ENCODE assay signal across 22 cellular contexts in the genomic region with DNA sequence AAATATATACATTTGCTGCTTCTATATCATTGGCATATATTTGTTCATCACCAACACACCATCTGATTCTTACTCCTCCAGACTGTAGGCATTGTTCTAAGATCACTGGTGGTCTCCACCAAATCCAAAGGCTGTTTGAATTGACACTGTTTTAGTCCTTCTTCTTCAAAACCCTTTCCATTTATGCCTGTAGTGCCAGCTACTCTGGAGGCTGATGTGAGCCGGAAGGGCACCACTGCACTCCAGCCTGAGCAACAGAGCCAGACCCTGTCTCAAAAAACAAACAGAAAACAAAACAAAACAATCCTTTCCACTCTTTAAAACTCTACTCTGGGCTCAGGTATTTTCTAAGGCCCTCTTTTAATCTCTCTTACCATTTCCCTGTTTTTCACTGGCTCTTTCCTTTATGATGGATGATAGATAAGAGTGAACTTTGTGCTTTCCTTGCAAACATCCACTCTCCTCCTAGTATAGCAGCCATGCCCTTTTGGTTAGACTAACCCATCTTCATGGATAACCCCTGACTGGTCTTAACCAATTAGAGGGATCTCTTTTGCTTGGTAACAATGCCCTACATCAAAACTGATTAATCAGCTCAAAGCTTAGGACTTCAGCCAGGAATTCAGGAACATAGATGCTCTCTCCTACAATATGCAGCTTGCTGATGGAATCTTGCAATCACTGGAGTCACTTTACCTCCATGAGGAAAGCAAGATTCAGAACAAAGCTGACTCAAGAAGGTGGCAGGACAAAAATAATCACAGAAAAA. TPM values are rescaled to one million over a fixed set of nuclear protein-coding genes. Genes with fewer than 3 reads are reported as not detected.
DNase-seq lines count a peak whose midpoint lies in the region; ATAC-seq, FAIRE-seq and TF ChIP-seq lines count a peak whose summit lies in the region.
"Had no signal": no experiment of that assay in that cellular context is flagged by ENCODE, and none has a peak within 500 bp of the region (broad histone marks: within the 10 kb centered on the region; RNA-seq: fewer than 3 reads in every experiment).

No MANE protein-coding gene starts in this region.

- H3K27ac ChIP-seq in cardiac muscle cell = peak overlapping the region; percentile 25
- H3K27ac ChIP-seq in GM12878 (ENCODE audit: control insufficient read depth, insufficient read depth) = no peak overlapping the region
- H3K27ac ChIP-seq in transverse colon = peak overlapping the region; percentile 73 to 82 (median 80)
- H3K27ac ChIP-seq: right atrium auricular region, SJSA1, upper lobe of left lung had no signal

- BruUV-seq in GM12878 (replicated peaks; lab: Mats Ljungman, UMichigan) = no TSS peak

- H3K4me1 Mint-ChIP-seq in activated naive CD8-positive, alpha-beta T cell treated with anti-CD3 and anti-CD28 coated beads, Interleukin-2, amount 50 U/mL, for 24 hours = peaks cover 11% of the 10 kb centered on the region
- H3K4me1 Mint-ChIP-seq: stimulated activated naive CD8-positive, alpha-beta T cell treated with anti-CD3 and anti-CD28 coated beads, Interleukin-15, amount 100 ng/mL, for 72 hours had no signal

- H3K79me2 ChIP-seq in GM12878 (ENCODE audit: control insufficient read depth, insufficient read depth, low read length) = peaks cover 1% of the 10 kb centered on the region

- no peak overlapping the region for H2AFZ ChIP-seq in GM12878 (ENCODE audit: control insufficient read depth, low read depth, low read length)

- H3K4me1 ChIP-seq in cardiac muscle cell (ENCODE audit: low read depth) = no peaks in the 10 kb centered on the region
- H3K4me1 ChIP-seq in GM12878 (ENCODE audit: control insufficient read depth, insufficient read depth, low read length) = peaks cover 4% of the 10 kb centered on the region; the same call in 1 of the 2 replicates
- peaks cover 18 to 45% (median 21%) of the 10 kb centered on the region in 4 donors for H3K4me1 ChIP-seq in transverse colon
- H3K4me1 ChIP-seq: SJSA1 had no signal

- WGBS in GM12878 (ENCODE audit: insufficient coverage, insufficient replicate concordance, low lambda C conversion rate, missing lambda C conversion rate) = 100% methylated on average over 1 of the region's 1 CpG
- 58 to 67% methylated on average over 1 of the region's 1 CpG for WGBS in transverse colon (ENCODE audit: low coverage in 1 of 2), 2 donors

- H3K4me3 Mint-ChIP-seq in activated naive CD8-positive, alpha-beta T cell treated with anti-CD3 and anti-CD28 coated beads, Interleukin-2, amount 50 U/mL, for 24 hours = no peak overlapping the region
- H3K4me3 Mint-ChIP-seq: CD4-positive, alpha-beta T cell; central memory CD8-positive, alpha-beta T cell; stimulated activated naive CD8-positive, alpha-beta T cell treated with anti-CD3 and anti-CD28 coated beads, Interleukin-15, amount 100 ng/mL, for 72 hours had no signal

- H3K9ac ChIP-seq in GM12878 (ENCODE audit: control insufficient read depth, insufficient read depth, low read length) = no peak overlapping the region

- no peaks in the 10 kb centered on the region for H3K27me3 Mint-ChIP-seq in activated naive CD8-positive, alpha-beta T cell treated with anti-CD3 and anti-CD28 coated beads, Interleukin-2, amount 50 U/mL, for 24 hours
- H3K27me3 Mint-ChIP-seq: CD4-positive, alpha-beta T cell; central memory CD8-positive, alpha-beta T cell; stimulated activated naive CD8-positive, alpha-beta T cell treated with anti-CD3 and anti-CD28 coated beads, Interleukin-15, amount 100 ng/mL, for 72 hours had no signal

- POLR2A ChIA-PET in GM12878 (lab: Charles Lee) = no interaction called here

- no peaks in the 10 kb centered on the region for H3K9me3 Mint-ChIP-seq in activated naive CD8-positive, alpha-beta T cell treated with anti-CD3 and anti-CD28 coated beads, Interleukin-2, amount 50 U/mL, for 24 hours
- H3K9me3 Mint-ChIP-seq: activated T-helper 2 cell treated with anti-CD3 and anti-CD28 coated beads, Interferon-gamma antibody, Interleukin-2, Interleukin-4, amounts not matched to agents 10 μg/mL and 5 μg/mL and 100 μg/mL, durations not matched to agents 14 hours and 24 hours and 36 hours; CD4-positive, alpha-beta T cell; central memory CD8-positive, alpha-beta T cell; stimulated activated naive CD8-positive, alpha-beta T cell treated with anti-CD3 and anti-CD28 coated beads, Interleukin-15, amount 100 ng/mL, for 72 hours had no signal

- H3K9me3 ChIP-seq in cardiac muscle cell (ENCODE audit: low read depth) = no peaks in the 10 kb centered on the region
- no peaks in the 10 kb centered on the region for H3K9me3 ChIP-seq in GM12878 (replicated peaks; ENCODE audit: control insufficient read depth, insufficient read depth, low read length)
- H3K9me3 ChIP-seq in transverse colon = no peaks in the 10 kb centered on the region
- H3K9me3 ChIP-seq: right atrium auricular region, SJSA1, upper lobe of left lung had no signal

- H3K36me3 Mint-ChIP-seq in activated naive CD8-positive, alpha-beta T cell treated with anti-CD3 and anti-CD28 coated beads, Interleukin-2, amount 50 U/mL, for 24 hours (ENCODE audit: low read depth) = peaks cover 3% of the 10 kb centered on the region

- SMC1A ChIA-PET in GM12878 (lab: Charles Lee; ENCODE audit: uncharacterized antibody, unreplicated experiment) = interaction anchor here (0.7 kb wide), 1 partner anchor 11 kb away, joined by 3 read pairs; no protein-coding TSS in a partner anchor

- TF ChIP-seq RAD21 in GM12878 (IDR thresholded peaks at IDR 0.05; ENCODE audit: insufficient read depth, low read depth, low read length) = no peak

- H3K27me3 ChIP-seq in cardiac muscle cell (no peaks in the 10 kb centered on the region), GM12878 (replicated peaks in 1 of 2; ENCODE audit: control insufficient read depth in 2 of 2, insufficient read depth in 2 of 2, low read length in 1 of 2) (no peaks in the 10 kb centered on the region), transverse colon (no peaks in the 10 kb centered on the region)
- H3K27me3 ChIP-seq: right atrium auricular region, SJSA1, upper lobe of left lung had no signal

- TF ChIP-seq EP300 in GM12878 (IDR thresholded peaks at IDR 0.05; ENCODE audit: borderline replicate concordance in 1 of 2, control insufficient read depth in 1 of 2, low read depth in 2 of 2, low read length in 2 of 2) (no peak), transverse colon (IDR thresholded peaks at IDR 0.05; ENCODE audit: low read depth) (no peak)

- H3K36me3 ChIP-seq in cardiac muscle cell (peaks cover 7% of the 10 kb centered on the region), GM12878 (ENCODE audit: control insufficient read depth in 2 of 2, insufficient read depth in 2 of 2, low read length in 1 of 2) (no peaks in the 10 kb centered on the region; a peak in 1 of 4 replicates), transverse colon (no peaks in the 10 kb centered on the region)
- H3K36me3 ChIP-seq: right atrium auricular region, upper lobe of left lung had no signal

- RAD21 ChIA-PET in GM12878 (lab: Charles Lee; ENCODE audit: unreplicated experiment) = interaction anchor here (1.6 kb wide), 1 partner anchor 105 kb away, joined by 3 read pairs; no protein-coding TSS in a partner anchor

- FAIRE-seq in GM12878 (lab: Jason Lieb, UNC) = no peak

- in situ Hi-C loops in GM12878 (cut with MboI) (no loop called here), transverse colon (cut with MboI; ENCODE audit: low pct_ligation_motif_present in 1 of 4, low pct_unique_long_range_greater_than_20kb in 1 of 4, low sequenced_read_pairs in 3 of 4) (no loop called here)

- no peak overlapping the region for H3K27ac Mint-ChIP-seq in activated naive CD8-positive, alpha-beta T cell treated with anti-CD3 and anti-CD28 coated beads, Interleukin-2, amount 50 U/mL, for 24 hours
- H3K27ac Mint-ChIP-seq: activated T-helper 2 cell treated with anti-CD3 and anti-CD28 coated beads, Interferon-gamma antibody, Interleukin-2, Interleukin-4, amounts not matched to agents 10 μg/mL and 5 μg/mL and 100 μg/mL, durations not matched to agents 14 hours and 24 hours and 36 hours; CD4-positive, alpha-beta T cell had no signal

- DNase-seq in cardiac muscle cell (ENCODE audit: low read depth in 1 of 2, low spot score in 1 of 2) = peak in 1 of 2 donors; percentile 30
- no peak for DNase-seq in Right ventricle myocardium superior
- no peak for DNase-seq in GM12878 (ENCODE audit: low read depth, low spot score)
- no peak for DNase-seq in left lobe of liver (ENCODE audit: low spot score)
- no peak for DNase-seq in transverse colon
- no peak for DNase-seq in NCI-H128 (lab: John Stamatoyannopoulos, UW; ENCODE audit: unreplicated experiment)
- no peak for DNase-seq in activated naive CD8-positive, alpha-beta T cell treated with anti-CD3 and anti-CD28 coated beads, Interleukin-2, amount 50 U/mL, for 24 hours
- DNase-seq: activated CD4-positive, CD25-positive, alpha-beta regulatory T cell treated with anti-CD3 and anti-CD28 coated beads, Interleukin-2, amount 50 U/mL, for 72 hours; CD4-positive, alpha-beta T cell; DMS79 treated with DMSO at 0.1 percent for 48 hours; foreskin melanocyte; NCI-H1417 treated with DMSO at 0.1 percent for 48 hours; NCI-H2171; NCI-H526 treated with DMSO at 0.1 percent for 48 hours; OCI-M1; stimulated activated naive CD8-positive, alpha-beta T cell treated with anti-CD3 and anti-CD28 coated beads, Interleukin-15, amount 100 ng/mL, for 72 hours; upper lobe of left lung had no signal

- intact Hi-C loops in Right ventricle myocardium superior (cut with DNase I) (no loop called here), GM12878 (cut with micrococcal nuclease; ENCODE audit: unreplicated experiment) (no loop called here), transverse colon (cut with DNase I; ENCODE audit: low total_unique reads) (no loop called here)

- H4K20me1 ChIP-seq in GM12878 (ENCODE audit: control insufficient read depth, insufficient read depth) = no peaks in the 10 kb centered on the region

- CTCF ChIA-PET in GM12878 (lab: Yijun Ruan, JAX) = interaction anchor here (0.7 kb wide), 2 partner anchors 46 to 136 kb away, joined by 3 to 4 read pairs; no protein-coding TSS in a partner anchor

- H3K4me3 ChIP-seq in cardiac muscle cell (no peak overlapping the region), GM12878 (no peak overlapping the region), transverse colon (no peak overlapping the region)
- H3K4me3 ChIP-seq: right atrium auricular region, SJSA1, upper lobe of left lung had no signal

- TF ChIP-seq POLR2A in GM12878 (IDR thresholded peaks at IDR 0.05; ENCODE audit: low read depth, low read length) (no peak), transverse colon (IDR thresholded peaks at IDR 0.05) (no peak)

- ATAC-seq in Right ventricle myocardium superior (ENCODE audit: poor library complexity) = no peak
- no peak; the same call in 1 of the 3 replicates for ATAC-seq in GM12878
- peak; percentile 53 for ATAC-seq in left lobe of liver
- no peak for ATAC-seq in GM21717 (IDR thresholded peaks at IDR 0.05; ENCODE audit: unreplicated experiment)
- ATAC-seq in activated naive CD8-positive, alpha-beta T cell treated with anti-CD3 and anti-CD28 coated beads, Interleukin-2, amount 50 U/mL, for 24 hours = no peak
- ATAC-seq: stimulated activated naive CD8-positive, alpha-beta T cell treated with anti-CD3 and anti-CD28 coated beads, Interleukin-15, amount 100 ng/mL, for 72 hours had no signal

- TF ChIP-seq CTCF in cardiac muscle cell (IDR thresholded peaks at IDR 0.05; ENCODE audit: low read depth, low read length) (no peak), GM12878 (IDR thresholded peaks at IDR 0.05 in 2 of 3, conservative IDR thresholded peaks at IDR 0.05 in 1 of 3; ENCODE audit: control insufficient read depth in 2 of 3, extremely low read depth in 1 of 3, insufficient read depth in 1 of 3, low read depth in 3 of 3, low read length in 3 of 3) (no peak), transverse colon (IDR thresholded peaks at IDR 0.05) (no peak)

- peak overlapping the region; percentile 26; the same call in 1 of the 2 replicates for H3K4me2 ChIP-seq in GM12878 (ENCODE audit: control insufficient read depth, insufficient read depth)

RNA-seq across cellular contexts. Expression of a gene that starts 24.9 kb away (rescaled TPM):
- total RNA-seq in cardiac muscle cell (12.5 and 17.2 TPM in 2 replicates), Right ventricle myocardium superior (14.3 TPM), GM12878 (2014; rRNA removed) (9.3 and 11.1 TPM in 2 replicates), GM12878 (2014; rRNA removed; fragmentation: Illumina TruSeq; extraction: Trizol) (19.6 and 21.0 TPM in 2 replicates), GM12878 (2021) (14.9 and 16.7 TPM in 2 replicates), left lobe of liver (14.8 TPM), transverse colon (10 to 100 TPM in 3 of 4 donors, 1 to 10 TPM in 1; 4.8 to 45.7 (median 28.4) TPM)
- polyA plus RNA-seq in cardiac muscle cell (38.0 and 40.1 TPM in 2 replicates), GM12878 (2011; rRNA removed) (37.7 and 49.3 TPM in 2 replicates), GM12878 (2014; fragmentation: Illumina TruSeq; extraction: Trizol) (33.1 and 42.2 TPM in 2 replicates), GM12878 (2014; fragmentation: Nextera tagmentation; extraction: Ambion mirVana) (10 to 100 TPM; 16.4 to 22.9 TPM), GM12878 (2014; rRNA removed) (15.8 and 20.8 TPM in 2 replicates), GM12878 (2016; fragmentation: Nextera tagmentation; extraction: Ambion mirVana) (10 to 100 TPM; 21.1 to 26.0 TPM)
- 7.8 TPM in 2 replicates for total RNA-seq in GM12878 (2013; cell fraction: nucleolus; rRNA removed)
- polyA plus RNA-seq in GM12878 (2011; ENCODE audit: low read depth) = 9.9 TPM
- polyA plus RNA-seq in GM12878 (2011; cell fraction: cytosol; rRNA removed) = 27.9 and 36.3 TPM in 2 replicates
- polyA plus RNA-seq in GM12878 (2011; cell fraction: nucleus; rRNA removed) = 9.5 and 10.9 TPM in 2 replicates
- 20.5 and 22.1 TPM in 2 replicates for polyA plus RNA-seq in GM12878 (2012)
- polyA minus RNA-seq in GM12878 (2011; rRNA and poly(A)+ RNA removed) = 11.6 and 16.2 TPM in 2 replicates
- 5.2 and 5.5 TPM in 2 replicates for polyA minus RNA-seq in GM12878 (2011; cell fraction: cytosol; rRNA and poly(A)+ RNA removed)
- polyA minus RNA-seq in GM12878 (2011; cell fraction: nucleus; rRNA and poly(A)+ RNA removed) = 3.0 and 3.3 TPM in 2 replicates
